ENCODE assay signal across 1 cellular context in the genomic region with DNA sequence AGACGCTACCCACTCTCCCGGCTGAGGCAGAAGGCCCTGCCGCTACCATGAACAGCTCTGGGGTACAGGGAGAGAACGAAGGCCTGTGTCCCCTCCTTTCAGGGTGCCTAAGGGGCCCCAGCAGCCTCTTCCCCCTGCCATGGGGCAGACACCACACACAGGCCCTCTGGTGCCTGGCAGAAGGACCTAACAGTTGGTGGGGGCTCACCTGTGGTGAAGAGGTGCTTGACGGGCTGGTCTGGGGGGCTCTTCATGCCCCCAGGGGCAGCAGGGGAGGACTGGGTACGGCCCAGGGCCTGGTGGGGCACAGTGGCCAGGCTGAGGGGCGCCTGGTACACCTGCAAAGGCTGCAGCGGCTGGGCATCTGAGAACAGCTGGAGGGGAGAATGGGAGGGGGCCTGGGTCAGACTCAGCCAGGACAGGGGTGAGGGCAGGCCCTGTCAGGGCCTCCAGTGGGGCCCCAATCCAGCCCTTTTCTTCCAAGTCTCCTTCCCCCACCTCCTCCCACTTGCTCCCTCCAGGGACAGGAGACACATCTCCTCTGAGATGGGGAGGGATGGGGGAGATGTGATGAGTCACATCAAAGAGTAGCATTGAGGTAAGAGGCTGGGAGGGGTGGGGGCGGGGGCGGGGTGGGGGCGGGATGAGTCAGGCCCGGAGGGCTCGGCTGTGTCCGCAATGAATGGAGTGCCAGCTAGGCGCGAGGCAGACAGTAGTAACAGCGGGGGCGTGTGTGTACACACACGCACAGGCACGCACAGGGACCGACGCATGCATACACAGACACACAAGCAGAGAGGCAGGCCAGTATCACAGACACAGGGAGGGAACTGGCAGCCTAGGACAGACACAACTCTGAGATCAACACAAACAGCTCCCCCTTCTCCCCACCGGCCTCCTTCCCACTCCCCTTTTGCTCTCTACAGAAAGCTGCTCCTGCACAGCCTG.
TF ChIP-seq lines count a peak whose summit lies in the region.

No MANE protein-coding gene starts in this region.

TF ChIP-seq in SK-N-SH treated with all-trans-retinoic acid at 6 μM for 48 hours, 23 proteins besides CTCF, POLR2A, EP300 and RAD21 (continued from another document):
- TF ChIP-seq, protein P1, sequence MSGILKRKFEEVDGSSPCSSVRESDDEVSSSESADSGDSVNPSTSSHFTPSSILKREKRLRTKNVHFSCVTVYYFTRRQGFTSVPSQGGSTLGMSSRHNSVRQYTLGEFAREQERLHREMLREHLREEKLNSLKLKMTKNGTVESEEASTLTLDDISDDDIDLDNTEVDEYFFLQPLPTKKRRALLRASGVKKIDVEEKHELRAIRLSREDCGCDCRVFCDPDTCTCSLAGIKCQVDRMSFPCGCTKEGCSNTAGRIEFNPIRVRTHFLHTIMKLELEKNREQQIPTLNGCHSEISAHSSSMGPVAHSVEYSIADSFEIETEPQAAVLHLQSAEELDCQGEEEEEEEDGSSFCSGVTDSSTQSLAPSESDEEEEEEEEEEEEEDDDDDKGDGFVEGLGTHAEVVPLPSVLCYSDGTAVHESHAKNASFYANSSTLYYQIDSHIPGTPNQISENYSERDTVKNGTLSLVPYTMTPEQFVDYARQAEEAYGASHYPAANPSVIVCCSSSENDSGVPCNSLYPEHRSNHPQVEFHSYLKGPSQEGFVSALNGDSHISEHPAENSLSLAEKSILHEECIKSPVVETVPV (CRISPR knock-in tag; IDR thresholded peaks at IDR 0.05), result no peak
- TF ChIP-seq ZNF70 (CRISPR knock-in tag; IDR thresholded peaks at IDR 0.05) (no peak), TCF4 (CRISPR knock-in tag; IDR thresholded peaks at IDR 0.05; ENCODE audit: borderline replicate concordance) (no peak)
